ENCODE assay signal across 9 cellular contexts in the genomic region with DNA sequence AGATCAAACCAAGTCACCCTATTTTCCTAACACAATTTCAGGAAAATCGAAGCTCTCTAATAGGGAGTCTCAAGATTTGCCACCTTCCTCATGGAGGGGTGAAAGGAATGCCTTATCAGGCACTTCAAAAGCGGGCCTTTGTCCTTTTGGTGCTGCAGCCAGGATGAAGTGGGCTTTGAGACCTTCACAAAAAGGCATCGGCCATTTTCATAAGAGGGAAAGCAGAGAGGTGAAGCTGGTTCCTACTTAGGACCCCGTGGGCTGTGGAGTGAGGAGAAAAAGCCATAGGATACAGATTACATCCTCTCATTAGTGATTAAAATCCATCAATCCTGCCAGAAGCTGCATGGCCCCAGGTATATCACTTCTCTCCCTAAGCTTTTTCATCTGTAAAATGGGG. TPM values are rescaled to one million over a fixed set of nuclear protein-coding genes. Genes with fewer than 3 reads are reported as not detected.
DNase-seq lines count a peak whose midpoint lies in the region; ATAC-seq and TF ChIP-seq lines count a peak whose summit lies in the region.
"Had no signal": no experiment of that assay in that cellular context is flagged by ENCODE, and none has a peak within 500 bp of the region (broad histone marks: within the 10 kb centered on the region; RNA-seq: fewer than 3 reads in every experiment).

No MANE protein-coding gene starts in this region.

- CTCF ChIA-PET in activated CD8-positive, alpha-beta memory T cell treated with anti-CD3 and anti-CD28 coated beads, Interleukin-2, amount 10 ng/mL, durations not matched to agents 7 days and 5 days (lab: Charles Lee), result interaction anchor here (1.1 to 5.5 kb wide), 24 partner anchors 8 to 414 kb away, joined by 3 to 38 read pairs (median 6); a partner anchor contains a TSS

- no peaks in the 10 kb centered on the region for H3K9me3 Mint-ChIP-seq in activated CD8-positive, alpha-beta memory T cell treated with anti-CD3 and anti-CD28 coated beads, Interleukin-2, amount 10 ng/mL, durations not matched to agents 7 days and 5 days (ENCODE audit: low read depth)
- no peaks in the 10 kb centered on the region for H3K9me3 Mint-ChIP-seq in activated naive CD8-positive, alpha-beta T cell treated with anti-CD3 and anti-CD28 coated beads for 36 hours

- peak overlapping the region; percentile 96 for H3K4me3 Mint-ChIP-seq in activated CD8-positive, alpha-beta memory T cell treated with anti-CD3 and anti-CD28 coated beads, Interleukin-2, amount 10 ng/mL, durations not matched to agents 7 days and 5 days
- peak overlapping the region; percentile 92 for H3K4me3 Mint-ChIP-seq in activated naive CD8-positive, alpha-beta T cell treated with anti-CD3 and anti-CD28 coated beads for 36 hours

- no peak for ATAC-seq in activated CD8-positive, alpha-beta memory T cell treated with anti-CD3 and anti-CD28 coated beads, Interleukin-2, amount 10 ng/mL, durations not matched to agents 7 days and 5 days
- ATAC-seq in left lobe of liver (no peak), thoracic aorta (ENCODE audit: insufficient number of reproducible peaks, low FRiP score, low read depth) (no peak)

- H3K27ac ChIP-seq in thoracic aorta, result no peak overlapping the region

- TF ChIP-seq CTCF in thoracic aorta (IDR thresholded peaks at IDR 0.05), result no peak

- DNase-seq in activated CD8-positive, alpha-beta memory T cell treated with anti-CD3 and anti-CD28 coated beads, Interleukin-2, amount 10 ng/mL, durations not matched to agents 7 days and 5 days, result no peak
- DNase-seq in activated CD8-positive, alpha-beta memory T cell treated with anti-CD3 and anti-CD28 coated beads for 24 hours, result no peak
- no peak for DNase-seq in activated naive CD8-positive, alpha-beta T cell treated with anti-CD3 and anti-CD28 coated beads for 36 hours
- DNase-seq in left lobe of liver (ENCODE audit: low spot score), result peak; percentile 7
- no peak for DNase-seq in thoracic aorta (ENCODE audit: low spot score)
- DNase-seq in DMS53 treated with DMSO at 0.1 percent for 48 hours (lab: John Stamatoyannopoulos, UW; ENCODE audit: unreplicated experiment), result no peak
- no peak for DNase-seq in NCI-H510A treated with DMSO at 0.1 percent for 48 hours (lab: John Stamatoyannopoulos, UW)
- DNase-seq in SHP77 (lab: John Stamatoyannopoulos, UW), result no peak
- DNase-seq: DMS 273 treated with DMSO at 0.1 percent for 48 hours had no signal

- peaks cover 10% of the 10 kb centered on the region for H3K36me3 Mint-ChIP-seq in activated CD8-positive, alpha-beta memory T cell treated with anti-CD3 and anti-CD28 coated beads, Interleukin-2, amount 10 ng/mL, durations not matched to agents 7 days and 5 days
- H3K36me3 Mint-ChIP-seq in activated naive CD8-positive, alpha-beta T cell treated with anti-CD3 and anti-CD28 coated beads for 36 hours, result peaks cover 2% of the 10 kb centered on the region

- peak overlapping the region; percentile 91 for H3K4me3 ChIP-seq in thoracic aorta

- H3K27ac Mint-ChIP-seq in activated CD8-positive, alpha-beta memory T cell treated with anti-CD3 and anti-CD28 coated beads, Interleukin-2, amount 10 ng/mL, durations not matched to agents 7 days and 5 days, result peak overlapping the region; percentile 87
- H3K27ac Mint-ChIP-seq in activated naive CD8-positive, alpha-beta T cell treated with anti-CD3 and anti-CD28 coated beads for 36 hours, result peak overlapping the region; percentile 83

- no peaks in the 10 kb centered on the region for H3K27me3 ChIP-seq in thoracic aorta (replicated peaks; ENCODE audit: insufficient read depth)

- peaks cover 30% of the 10 kb centered on the region for H3K4me1 Mint-ChIP-seq in activated CD8-positive, alpha-beta memory T cell treated with anti-CD3 and anti-CD28 coated beads, Interleukin-2, amount 10 ng/mL, durations not matched to agents 7 days and 5 days
- peaks cover 28% of the 10 kb centered on the region for H3K4me1 Mint-ChIP-seq in activated naive CD8-positive, alpha-beta T cell treated with anti-CD3 and anti-CD28 coated beads for 36 hours

- H3K9me3 ChIP-seq in thoracic aorta, result no peaks in the 10 kb centered on the region

- H3K27me3 Mint-ChIP-seq in activated CD8-positive, alpha-beta memory T cell treated with anti-CD3 and anti-CD28 coated beads, Interleukin-2, amount 10 ng/mL, durations not matched to agents 7 days and 5 days, result no peaks in the 10 kb centered on the region
- no peaks in the 10 kb centered on the region for H3K27me3 Mint-ChIP-seq in activated naive CD8-positive, alpha-beta T cell treated with anti-CD3 and anti-CD28 coated beads for 36 hours

- peaks cover 9 to 23% of the 10 kb centered on the region in 2 donors for H3K4me1 ChIP-seq in thoracic aorta (ENCODE audit: control insufficient read depth in 1 of 2, low read depth in 2 of 2)

- H3K36me3 ChIP-seq in thoracic aorta, result peaks cover 6% of the 10 kb centered on the region

RNA-seq across cellular contexts. Expression of a gene that starts 0.9 kb away (rescaled TPM):
- 10 to 100 TPM; 28.0 to 33.8 TPM for total RNA-seq in activated CD8-positive, alpha-beta memory T cell treated with anti-CD3 and anti-CD28 coated beads, Interleukin-2, amount 10 ng/mL, durations not matched to agents 7 days and 5 days
- total RNA-seq in activated naive CD8-positive, alpha-beta T cell treated with anti-CD3 and anti-CD28 coated beads for 36 hours, result 10 to 100 TPM; 42.6 to 44.5 TPM
- total RNA-seq in left lobe of liver, result 9.9 TPM
- 10 to 100 TPM in 1 of 2 donors, 1 to 10 TPM in 1; 5.1 to 15.8 TPM for total RNA-seq in thoracic aorta

RNA-seq across cellular contexts. Expression of a gene that starts 39.5 kb away (rescaled TPM):
- 10 to 100 TPM; 74.6 to 84.8 TPM for total RNA-seq in activated CD8-positive, alpha-beta memory T cell treated with anti-CD3 and anti-CD28 coated beads, Interleukin-2, amount 10 ng/mL, durations not matched to agents 7 days and 5 days
- 10 to 100 TPM; 93.8 to 94.0 TPM for total RNA-seq in activated naive CD8-positive, alpha-beta T cell treated with anti-CD3 and anti-CD28 coated beads for 36 hours
- total RNA-seq in left lobe of liver (26.6 TPM), thoracic aorta (10 to 100 TPM; 21.1 to 82.1 TPM)

RNA-seq across cellular contexts. Expression of a gene that starts 43.9 kb away (rescaled TPM):
- total RNA-seq in activated CD8-positive, alpha-beta memory T cell treated with anti-CD3 and anti-CD28 coated beads, Interleukin-2, amount 10 ng/mL, durations not matched to agents 7 days and 5 days, result 1 to 10 TPM; 1.9 to 2.9 TPM
- 1 to 10 TPM; 1.6 to 3.6 TPM for total RNA-seq in activated naive CD8-positive, alpha-beta T cell treated with anti-CD3 and anti-CD28 coated beads for 36 hours
- total RNA-seq in left lobe of liver (1.2 TPM), thoracic aorta (1 to 10 TPM in 1 of 2 donors, not detected in 1; 8.3 TPM)
